In genomic region chr7:96695581-96695980, GRCh38 we compare ENCODE assay signal across 11 cellular contexts.
"Had no signal": no experiment of that assay in that cellular context is flagged by ENCODE, and none has a peak within 500 bp of the region (broad histone marks: within the 10 kb centered on the region; RNA-seq: fewer than 3 reads in every experiment).

No MANE protein-coding gene starts in this region.

- H3K9me3 ChIP-seq: HAP-1 had no signal

- H3K9me3 Mint-ChIP-seq: HFFc6, IgD-negative memory B cell had no signal

- H3K27me3 Mint-ChIP-seq: IgD-negative memory B cell had no signal

- H3K27ac ChIP-seq: GM23248, HL-60, KMS-11 had no signal

- H3K9ac ChIP-seq: GM23248, KMS-11 had no signal

- H2AFZ ChIP-seq: GM23248 had no signal

- H3K4me3 Mint-ChIP-seq: HFFc6, IgD-negative memory B cell had no signal

- H3K4me3 ChIP-seq: GM23248, HAP-1 had no signal

- DNase-seq: GM23248, GOT3, H7, HFFc6, KBM-7 had no signal

- H3K27ac Mint-ChIP-seq: HFFc6, IgD-negative memory B cell had no signal

- ATAC-seq: HCT116, HepG2 had no signal

- H3K4me2 ChIP-seq: KMS-11 had no signal
